In the genomic region with DNA sequence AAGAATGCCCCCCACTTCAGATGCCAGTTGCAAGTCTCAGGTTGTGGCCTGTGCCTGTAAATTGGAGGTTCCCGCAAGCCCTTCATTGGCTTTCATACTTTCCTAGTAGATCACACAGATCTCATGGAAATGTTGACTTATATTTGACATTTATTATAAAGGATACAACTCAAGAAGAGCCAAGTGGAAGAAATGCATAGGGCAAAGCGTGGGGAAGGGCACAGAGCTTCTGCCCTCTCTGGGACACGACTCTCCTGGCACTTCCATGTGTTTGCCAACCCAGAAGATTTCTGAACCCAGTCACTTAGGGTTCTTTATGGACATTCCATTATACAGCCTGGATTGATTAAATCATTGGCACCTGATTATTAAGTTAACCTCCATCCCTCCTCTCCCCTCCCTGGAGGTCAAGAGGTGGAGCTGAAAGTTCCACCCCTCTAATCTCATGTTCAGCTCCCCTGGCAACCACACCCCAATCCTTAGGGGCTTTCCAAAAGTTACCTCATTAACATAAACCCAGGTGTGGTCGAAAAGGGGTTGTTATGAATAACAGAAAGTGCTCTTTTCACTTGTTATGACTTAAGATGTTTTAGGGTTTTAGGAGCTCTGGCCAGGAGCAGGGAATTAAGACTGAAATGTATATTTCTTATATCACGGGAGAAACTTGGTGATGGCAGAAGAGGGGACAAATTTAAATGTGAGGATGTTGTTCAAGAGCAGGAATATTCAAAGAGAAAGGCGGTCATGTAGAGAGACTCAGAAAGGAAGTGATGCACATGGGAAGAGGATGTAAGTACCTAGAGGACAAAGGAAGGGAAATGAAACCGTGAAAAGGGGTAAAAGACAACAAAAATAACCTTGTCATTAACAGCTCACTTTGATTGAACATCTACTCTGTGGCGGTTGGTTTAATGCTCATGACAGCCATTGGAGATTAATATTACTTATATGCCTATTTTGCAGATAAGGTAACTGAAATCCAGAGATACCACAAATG, we compare ENCODE assay signal across 11 cellular contexts. TPM values are rescaled to one million over a fixed set of nuclear protein-coding genes. Genes with fewer than 3 reads are reported as not detected.
A peak's percentile ranks its signal among the peaks of the same experiment; 100 is the strongest.
DNase-seq lines count a peak whose midpoint lies in the region; ATAC-seq and TF ChIP-seq lines count a peak whose summit lies in the region.
"Had no signal": no experiment of that assay in that cellular context is flagged by ENCODE, and none has a peak within 500 bp of the region (broad histone marks: within the 10 kb centered on the region; RNA-seq: fewer than 3 reads in every experiment).

No MANE protein-coding gene starts in this region.

- ATAC-seq in HG03066 (IDR thresholded peaks at IDR 0.05; ENCODE audit: low read depth, unreplicated experiment), result peak; percentile 83
- peak; percentile 69 for ATAC-seq in activated CD8-positive, alpha-beta T cell treated with anti-CD3 and anti-CD28 coated beads, Interleukin-2, amount 10 ng/mL, durations not matched to agents 7 days and 5 days

- TF ChIP-seq POLR2A in sigmoid colon (IDR thresholded peaks at IDR 0.05), result no peak

- H3K36me3 Mint-ChIP-seq in activated CD8-positive, alpha-beta T cell treated with anti-CD3 and anti-CD28 coated beads, Interleukin-2, amount 10 ng/mL, durations not matched to agents 7 days and 5 days (ENCODE audit: low read depth), result peaks cover 92% of the 10 kb centered on the region

- POLR2A ChIA-PET in activated CD8-positive, alpha-beta T cell treated with anti-CD3 and anti-CD28 coated beads, Interleukin-2, amount 10 ng/mL, durations not matched to agents 7 days and 5 days (lab: Charles Lee), result interaction anchor here (0.9 to 1.6 kb wide), 5 partner anchors 11 to 221 kb away, joined by 3 to 13 read pairs (median 5); partner anchors contain the start of gene SP100

- H3K4me1 ChIP-seq in sigmoid colon, result no peaks in the 10 kb centered on the region

- TF ChIP-seq EP300 in sigmoid colon (IDR thresholded peaks at IDR 0.05), result no peak

- DNase-seq in Ammon's horn (ENCODE audit: low spot score) (peak; percentile 35), GM19238 (ENCODE audit: insufficient read length, low spot score) (peak; percentile 36), SK-N-DZ (ENCODE audit: low spot score) (no peak), cerebellar nuclear complex (lab: John Stamatoyannopoulos, UW) (no peak), foreskin fibroblast (no peak), sigmoid colon (no peak)
- peak; percentile 43 for DNase-seq in activated CD8-positive, alpha-beta T cell treated with anti-CD3 and anti-CD28 coated beads, Interleukin-2, amount 10 ng/mL, durations not matched to agents 7 days and 5 days
- DNase-seq: caudate nucleus had no signal

- intact Hi-C loops in sigmoid colon (cut with DNase I), result no loop called here

- CTCF ChIA-PET in activated CD8-positive, alpha-beta T cell treated with anti-CD3 and anti-CD28 coated beads, Interleukin-2, amount 10 ng/mL, durations not matched to agents 7 days and 5 days (lab: Charles Lee), result interaction anchor here (0.8 to 1.3 kb wide), 5 partner anchors 8 to 129 kb away, joined by 3 to 4 read pairs (median 3); no protein-coding TSS in a partner anchor

- WGBS in sigmoid colon, 2 donors, result 70 to 93% methylated on average over 8 of the region's 8 CpGs

- H3K36me3 ChIP-seq in sigmoid colon, result peaks cover 13 to 97% (median 38%) of the 10 kb centered on the region in 4 donors

- no peaks in the 10 kb centered on the region for H3K9me3 Mint-ChIP-seq in activated CD8-positive, alpha-beta T cell treated with anti-CD3 and anti-CD28 coated beads, Interleukin-2, amount 10 ng/mL, durations not matched to agents 7 days and 5 days (ENCODE audit: insufficient read depth)
- H3K9me3 Mint-ChIP-seq: nephron had no signal

- H3K4me3 ChIP-seq in foreskin fibroblast (ENCODE audit: low read depth in 1 of 2, low read length in 2 of 2) (no peak overlapping the region), sigmoid colon (no peak overlapping the region)
- H3K4me3 ChIP-seq: thoracic aorta had no signal

- H3K27me3 Mint-ChIP-seq in activated CD8-positive, alpha-beta T cell treated with anti-CD3 and anti-CD28 coated beads, Interleukin-2, amount 10 ng/mL, durations not matched to agents 7 days and 5 days (ENCODE audit: low read depth), result no peaks in the 10 kb centered on the region

- no peaks in the 10 kb centered on the region for H3K9me3 ChIP-seq in sigmoid colon
- H3K9me3 ChIP-seq: thoracic aorta had no signal

- peak overlapping the region in 1 of 4 donors; percentile 12 for H3K27ac ChIP-seq in sigmoid colon

- peak overlapping the region; percentile 87 for H3K27ac Mint-ChIP-seq in activated CD8-positive, alpha-beta T cell treated with anti-CD3 and anti-CD28 coated beads, Interleukin-2, amount 10 ng/mL, durations not matched to agents 7 days and 5 days
- H3K27ac Mint-ChIP-seq: nephron had no signal

- TF ChIP-seq CTCF in foreskin fibroblast (IDR thresholded peaks at IDR 0.05; ENCODE audit: low read depth, low read length) (no peak), sigmoid colon (IDR thresholded peaks at IDR 0.05) (no peak)

- no peaks in the 10 kb centered on the region for H3K27me3 ChIP-seq in sigmoid colon

- H3K4me3 Mint-ChIP-seq in activated CD8-positive, alpha-beta T cell treated with anti-CD3 and anti-CD28 coated beads, Interleukin-2, amount 10 ng/mL, durations not matched to agents 7 days and 5 days, result peak overlapping the region; percentile 24
- H3K4me3 Mint-ChIP-seq: nephron had no signal

- H3K4me1 Mint-ChIP-seq in activated CD8-positive, alpha-beta T cell treated with anti-CD3 and anti-CD28 coated beads, Interleukin-2, amount 10 ng/mL, durations not matched to agents 7 days and 5 days (ENCODE audit: low read depth), result peaks cover 74% of the 10 kb centered on the region
- H3K4me1 Mint-ChIP-seq: nephron had no signal

RNA-seq across cellular contexts. Expression of gene SP100, which starts 31.8 kb away (rescaled TPM):
- 100 to 1,000 TPM; 295 to 309 TPM for total RNA-seq in activated CD8-positive, alpha-beta T cell treated with anti-CD3 and anti-CD28 coated beads, Interleukin-2, amount 10 ng/mL, durations not matched to agents 7 days and 5 days
- not detected in 2 replicates for polyA plus RNA-seq in SK-N-DZ (2014; cell fraction: cytosol; rRNA removed)
- polyA plus RNA-seq in SK-N-DZ (2014; cell fraction: nucleus; rRNA removed), result not detected in 2 replicates
- total RNA-seq in sigmoid colon, result 100 to 1,000 TPM in 3 of 4 donors, 10 to 100 TPM in 1; 91.2 to 141 (median 113) TPM
- 10 to 100 TPM; 50.4 to 91.0 (median 55.9) TPM for polyA plus RNA-seq in sigmoid colon

Comparison
In these comparisons a context has a peak if more than half of its experiments do, and no peak if none do; other contexts are left out.
1. DNase-seq: peak in Ammon's horn (single experiment), GM19238 (single experiment) and activated CD8-positive, alpha-beta T cell treated with anti-CD3 and anti-CD28 coated beads, Interleukin-2, amount 10 ng/mL, durations not matched to agents 7 days and 5 days (single experiment); none in SK-N-DZ (single experiment), cerebellar nuclear complex (0 of 2), foreskin fibroblast (0 of 2) and sigmoid colon (single experiment).